8 cellular contexts compared by ENCODE assay signal in genomic region chr3:189961525-189962161, GRCh38.
DNase-seq lines count a peak whose midpoint lies in the region; ATAC-seq and TF ChIP-seq lines count a peak whose summit lies in the region.

No MANE protein-coding gene starts in this region.

- no peak overlapping the region for H3K27ac Mint-ChIP-seq in activated CD4-positive, alpha-beta T cell treated with anti-CD3 and anti-CD28 coated beads for 36 hours

- peaks cover 8% of the 10 kb centered on the region for H3K4me1 Mint-ChIP-seq in activated CD4-positive, alpha-beta T cell treated with anti-CD3 and anti-CD28 coated beads for 36 hours

- no peak overlapping the region for H3K4me3 Mint-ChIP-seq in activated CD4-positive, alpha-beta T cell treated with anti-CD3 and anti-CD28 coated beads for 36 hours

- TF ChIP-seq CTCF in BJ (IDR thresholded peaks at IDR 0.05; ENCODE audit: insufficient read depth, low read depth, low read length): peak; percentile 88
- peak; percentile 75 for TF ChIP-seq CTCF in colonic mucosa (IDR thresholded peaks at IDR 0.05)
- TF ChIP-seq CTCF in liver (IDR thresholded peaks at IDR 0.05; ENCODE audit: low read depth, low read length, missing input control): peak; percentile 97

- ATAC-seq in GM19328 (IDR thresholded peaks at IDR 0.05; ENCODE audit: unreplicated experiment) (peak; percentile 64), HG03469 (IDR thresholded peaks at IDR 0.05; ENCODE audit: unreplicated experiment) (peak; percentile 73)
- peak; percentile 78 for ATAC-seq in activated CD4-positive, alpha-beta T cell treated with anti-CD3 and anti-CD28 coated beads for 36 hours

- H3K27ac ChIP-seq in colonic mucosa: no peak overlapping the region
- no peak overlapping the region for H3K27ac ChIP-seq in liver (ENCODE audit: low read depth in 1 of 2, low read length in 2 of 2)

- no peaks in the 10 kb centered on the region for H3K36me3 ChIP-seq in BJ (ENCODE audit: control insufficient read depth, insufficient read depth, low read length)
- no peaks in the 10 kb centered on the region for H3K36me3 ChIP-seq in colonic mucosa
- peaks cover 0 to 2% (median 0%) of the 10 kb centered on the region in 4 donors for H3K36me3 ChIP-seq in liver (ENCODE audit: control insufficient read depth in 4 of 4, insufficient read depth in 3 of 4, low read depth in 1 of 4, low read length in 3 of 4)

- intact Hi-C loops in activated CD4-positive, alpha-beta T cell treated with anti-CD3 and anti-CD28 coated beads for 36 hours (cut with DNase I, micrococcal nuclease): loop anchor here (2.0 to 10.0 kb wide), 4 partner anchors 361 to 735 kb away; partner anchors contain the start of genes CLDN1 (in 1 of the 2) and IL1RAP (in 1 of the 2)
- intact Hi-C loops in colonic mucosa (cut with DNase I): loop anchor here (2.0 kb wide), 1 partner anchor 361 kb away; the partner anchor contains the start of gene CLDN1

- H3K4me3 ChIP-seq in BJ (ENCODE audit: low read depth, low read length) (no peak overlapping the region), colonic mucosa (no peak overlapping the region), liver (ENCODE audit: low read depth in 1 of 3, low read length in 3 of 3) (no peak overlapping the region)

- H3K4me1 ChIP-seq in colonic mucosa (no peaks in the 10 kb centered on the region), liver (ENCODE audit: control insufficient read depth in 4 of 4, insufficient read depth in 4 of 4, low read length in 3 of 4) (peaks cover 0 to 2% (median 0%) of the 10 kb centered on the region in 4 donors)

- H3K9me3 Mint-ChIP-seq in activated CD4-positive, alpha-beta T cell treated with anti-CD3 and anti-CD28 coated beads for 36 hours (ENCODE audit: low read depth): no peaks in the 10 kb centered on the region

- whole genome bisulfite sequencing in liver: 1% methylated on average over 8 of the region's 8 CpGs

- H3K9me3 ChIP-seq in colonic mucosa: no peaks in the 10 kb centered on the region
- no peaks in the 10 kb centered on the region for H3K9me3 ChIP-seq in liver (ENCODE audit: control insufficient read depth in 4 of 4, low read length in 3 of 4)

- peak; percentile 95 to 96 for TF ChIP-seq RAD21 in liver (IDR thresholded peaks at IDR 0.05)

- POLR2A ChIA-PET in BJ (lab: Charles Lee): interaction anchor here (0.5 kb wide), 1 partner anchor 279 kb away, joined by 7 read pairs; no protein-coding TSS in a partner anchor
- POLR2A ChIA-PET in activated CD4-positive, alpha-beta T cell treated with anti-CD3 and anti-CD28 coated beads for 36 hours (lab: Charles Lee): interaction anchor here (0.6 to 0.7 kb wide), 2 partner anchors 10 to 118 kb away, joined by 5 to 6 read pairs; no protein-coding TSS in a partner anchor

- H3K9ac ChIP-seq in colonic mucosa (ENCODE audit: low read depth in 2 of 2, low read length in 2 of 2) (no peak overlapping the region), liver (ENCODE audit: low read depth in 1 of 2, low read length in 2 of 2) (no peak overlapping the region)

- CTCF ChIA-PET in BJ (lab: Yijun Ruan, JAX): interaction anchor here (0.5 to 4.5 kb wide), 47 partner anchors 9 to 1271 kb away, joined by 3 to 46 read pairs (median 4); partner anchors contain the start of genes CLDN1 and P3H2
- CTCF ChIA-PET in activated CD4-positive, alpha-beta T cell treated with anti-CD3 and anti-CD28 coated beads for 36 hours (lab: Charles Lee): interaction anchor here (0.5 to 3.1 kb wide), 40 partner anchors 9 to 1089 kb away, joined by 3 to 24 read pairs (median 4); partner anchors contain the start of gene CLDN1

- H3K36me3 Mint-ChIP-seq in activated CD4-positive, alpha-beta T cell treated with anti-CD3 and anti-CD28 coated beads for 36 hours (ENCODE audit: low read depth): no peaks in the 10 kb centered on the region

- no peaks in the 10 kb centered on the region for H3K27me3 ChIP-seq in BJ (ENCODE audit: control insufficient read depth, insufficient read depth, low read length)
- H3K27me3 ChIP-seq in colonic mucosa: no peaks in the 10 kb centered on the region
- H3K27me3 ChIP-seq in liver (ENCODE audit: control insufficient read depth in 4 of 4, insufficient read depth in 4 of 4, low read length in 3 of 4): no peaks in the 10 kb centered on the region

- peaks cover 7% of the 10 kb centered on the region for H3K27me3 Mint-ChIP-seq in activated CD4-positive, alpha-beta T cell treated with anti-CD3 and anti-CD28 coated beads for 36 hours

- DNase-seq in BJ (ENCODE audit: low read depth) (no peak), NCI-H510A treated with DMSO at 0.1 percent for 48 hours (lab: John Stamatoyannopoulos, UW) (peak; percentile 91), colonic mucosa (peak; percentile 82)
- peak; percentile 85 for DNase-seq in activated CD4-positive, alpha-beta T cell treated with anti-CD3 and anti-CD28 coated beads for 36 hours
- peak; percentile 48 to 59 (median 48) for DNase-seq in stimulated activated CD4-positive, alpha-beta T cell treated with anti-CD3 and anti-CD28 coated beads, TNF-alpha, amount 100 ng/mL, for 4 hours (ENCODE audit: low read depth in 3 of 3)

TF ChIP-seq in liver, 16 proteins besides CTCF, POLR2A, EP300 and RAD21:
- TF ChIP-seq JUND (IDR thresholded peaks at IDR 0.05): peak; percentile 24 to 39
- TF ChIP-seq SP1 (IDR thresholded peaks at IDR 0.05): peak; percentile 73
- TF ChIP-seq MAX (IDR thresholded peaks at IDR 0.05): peak; percentile 52
- no peak for TF ChIP-seq REST (IDR thresholded peaks at IDR 0.05)
- no peak for TF ChIP-seq GABPA (IDR thresholded peaks at IDR 0.05 in 1 of 2, conservative IDR thresholded peaks at IDR 0.05 in 1 of 2)
- TF ChIP-seq RXRA (IDR thresholded peaks at IDR 0.05): no peak
- no peak for TF ChIP-seq YY1 (IDR thresholded peaks at IDR 0.05)
